Comparison of ENCODE assay signal across 1 cellular context in genomic region chr5:17343675-17344074, GRCh38.
TF ChIP-seq lines count a peak whose summit lies in the region.

No MANE protein-coding gene starts in this region.

TF ChIP-seq in HCT116, 20 proteins besides CTCF, POLR2A, EP300 and RAD21 (continued from another document):
- TF ChIP-seq REST (IDR thresholded peaks at IDR 0.05; ENCODE audit: low read depth), result no peak
- TF ChIP-seq CBX3 (IDR thresholded peaks at IDR 0.05; ENCODE audit: low read depth), result no peak
- TF ChIP-seq ATF3 (IDR thresholded peaks at IDR 0.05), result no peak
- TF ChIP-seq ZFX (IDR thresholded peaks at IDR 0.05), result no peak
- no peak for TF ChIP-seq SIN3A (IDR thresholded peaks at IDR 0.05; ENCODE audit: low read depth)
- no peak for TF ChIP-seq ZNF274 (IDR thresholded peaks at IDR 0.05; ENCODE audit: low read depth, low read length)
- no peak for TF ChIP-seq JUND (IDR thresholded peaks at IDR 0.05)
- no peak for TF ChIP-seq YY1 (IDR thresholded peaks at IDR 0.05; ENCODE audit: extremely low read depth, insufficient replicate concordance, low read depth, low read length)
- no peak for TF ChIP-seq SRF (IDR thresholded peaks at IDR 0.05; ENCODE audit: low read depth)
- no peak for TF ChIP-seq SP1 (IDR thresholded peaks at IDR 0.05; ENCODE audit: low read depth)
- no peak for TF ChIP-seq EZH2 (IDR thresholded peaks at IDR 0.05)
- no peak for TF ChIP-seq EGR1 (IDR thresholded peaks at IDR 0.05; ENCODE audit: low read depth)
- no peak for TF ChIP-seq EZH2phosphoT487 (IDR thresholded peaks at IDR 0.05; ENCODE audit: borderline replicate concordance)
- TF ChIP-seq TCF7L2 (IDR thresholded peaks at IDR 0.05; ENCODE audit: borderline replicate concordance, extremely low read depth, insufficient read depth, insufficient read length), result no peak
